ENCODE assay signal across 14 cellular contexts in genomic region chr1:145981299-145981600, GRCh38. TPM values are rescaled to one million over a fixed set of nuclear protein-coding genes. Genes with fewer than 3 reads are reported as not detected.
DNase-seq lines count a peak whose midpoint lies in the region; ATAC-seq and TF ChIP-seq lines count a peak whose summit lies in the region.
"Had no signal": no experiment of that assay in that cellular context is flagged by ENCODE, and none has a peak within 500 bp of the region (broad histone marks: within the 10 kb centered on the region; RNA-seq: fewer than 3 reads in every experiment).

No MANE protein-coding gene starts in this region.

- TF ChIP-seq POLR2A in uterus (IDR thresholded peaks at IDR 0.05), result no peak

- ATAC-seq in HG02852 (IDR thresholded peaks at IDR 0.05; ENCODE audit: unreplicated experiment) (no peak), HG03457 (IDR thresholded peaks at IDR 0.05; ENCODE audit: unreplicated experiment) (no peak)
- ATAC-seq: activated CD4-positive, CD25-positive, alpha-beta regulatory T cell treated with anti-CD3 and anti-CD28 coated beads, Interleukin-2, amount 50 U/mL, for 24 hours had no signal

- DNase-seq in cardiac muscle cell (ENCODE audit: low read depth in 1 of 2, low spot score in 1 of 2) (no peak), cardiac septum (ENCODE audit: low spot score) (no peak), uterus (peak; percentile 9 to 27), Karpas-422 (no peak)
- DNase-seq in effector memory CD4-positive, alpha-beta T cell, result no peak
- DNase-seq: activated naive CD4-positive, alpha-beta T cell treated with anti-CD3 and anti-CD28 coated beads for 36 hours; AML-193; immature natural killer cell; naive B cell; SW 1271 had no signal

- no peak overlapping the region for H2AFZ ChIP-seq in Karpas-422 (ENCODE audit: low read length)

- no peaks in the 10 kb centered on the region for H3K79me2 ChIP-seq in Karpas-422 (ENCODE audit: low read length)

- H3K27ac ChIP-seq in cardiac muscle cell (peak overlapping the region; percentile 94), neutrophil (peak overlapping the region; percentile 99), uterus (peak overlapping the region; percentile 96 to 100), Karpas-422 (ENCODE audit: low read length) (no peak overlapping the region)
- peak overlapping the region; percentile 33 for H3K27ac ChIP-seq in effector memory CD4-positive, alpha-beta T cell (ENCODE audit: insufficient read depth, low read length, poor library complexity, severe bottlenecking)

- intact Hi-C loops in cardiac septum (cut with DNase I) (no loop called here), uterus (cut with DNase I; ENCODE audit: low total_unique reads) (no loop called here)

- H3K9ac ChIP-seq in Karpas-422 (ENCODE audit: low read length), result no peak overlapping the region

- H4K20me1 ChIP-seq in Karpas-422 (ENCODE audit: insufficient read depth, low read depth, low read length), result no peaks in the 10 kb centered on the region

- no peaks in the 10 kb centered on the region for H3K36me3 ChIP-seq in cardiac muscle cell
- no peaks in the 10 kb centered on the region for H3K36me3 ChIP-seq in effector memory CD4-positive, alpha-beta T cell (ENCODE audit: control insufficient read depth, insufficient read depth, low read length)
- H3K36me3 ChIP-seq in neutrophil, result no peaks in the 10 kb centered on the region
- no peaks in the 10 kb centered on the region for H3K36me3 ChIP-seq in uterus
- H3K36me3 ChIP-seq in Karpas-422 (ENCODE audit: insufficient read depth, low read length), result no peaks in the 10 kb centered on the region

- H3K4me3 ChIP-seq in cardiac muscle cell (no peak overlapping the region), neutrophil (ENCODE audit: low read depth in 1 of 2, low read length in 1 of 2) (peak overlapping the region in 1 of 2 experiments; percentile 52), uterus (no peak overlapping the region), Karpas-422 (ENCODE audit: low read length) (no peak overlapping the region)
- no peak overlapping the region for H3K4me3 ChIP-seq in effector memory CD4-positive, alpha-beta T cell (ENCODE audit: insufficient read depth, low read depth, low read length, poor library complexity, severe bottlenecking)

- no peak overlapping the region for H3K4me2 ChIP-seq in Karpas-422 (ENCODE audit: low read depth, low read length, poor library complexity, severe bottlenecking)

- H3K9me2 ChIP-seq in Karpas-422 (replicated peaks; ENCODE audit: insufficient read depth, low read length), result no peaks in the 10 kb centered on the region

- TF ChIP-seq CTCF in cardiac muscle cell (IDR thresholded peaks at IDR 0.05; ENCODE audit: low read depth, low read length), result no peak
- TF ChIP-seq CTCF in neutrophil (IDR thresholded peaks at IDR 0.05), result no peak
- TF ChIP-seq CTCF in uterus (IDR thresholded peaks at IDR 0.05), result no peak

- H3K4me1 ChIP-seq in cardiac muscle cell (ENCODE audit: low read depth), result peaks cover 70% of the 10 kb centered on the region
- H3K4me1 ChIP-seq in effector memory CD4-positive, alpha-beta T cell (ENCODE audit: control insufficient read depth, insufficient read depth, low read length, poor library complexity, severe bottlenecking), result peaks cover 87% of the 10 kb centered on the region
- H3K4me1 ChIP-seq in neutrophil (ENCODE audit: control insufficient read depth in 1 of 2, insufficient read depth in 1 of 2, low read depth in 1 of 2, low read length in 1 of 2), result peaks cover 91 to 92% of the 10 kb centered on the region in 2 experiments
- peaks cover 12 to 31% of the 10 kb centered on the region in 2 donors for H3K4me1 ChIP-seq in uterus
- peaks cover 45% of the 10 kb centered on the region for H3K4me1 ChIP-seq in Karpas-422 (ENCODE audit: low read length)

- H3K27me3 ChIP-seq in cardiac muscle cell (no peaks in the 10 kb centered on the region), neutrophil (no peaks in the 10 kb centered on the region), uterus (no peaks in the 10 kb centered on the region), Karpas-422 (ENCODE audit: low read length) (no peaks in the 10 kb centered on the region)
- no peaks in the 10 kb centered on the region for H3K27me3 ChIP-seq in effector memory CD4-positive, alpha-beta T cell (replicated peaks; ENCODE audit: control insufficient read depth, insufficient read depth, low read length, poor library complexity, severe bottlenecking)

- H3K9me3 ChIP-seq in cardiac muscle cell (ENCODE audit: low read depth), result no peaks in the 10 kb centered on the region
- no peaks in the 10 kb centered on the region for H3K9me3 ChIP-seq in effector memory CD4-positive, alpha-beta T cell (ENCODE audit: control insufficient read depth, low read length)
- H3K9me3 ChIP-seq in neutrophil, result no peaks in the 10 kb centered on the region
- no peaks in the 10 kb centered on the region for H3K9me3 ChIP-seq in uterus
- H3K9me3 ChIP-seq in Karpas-422 (ENCODE audit: low read length), result no peaks in the 10 kb centered on the region

RNA-seq across cellular contexts. Expression of gene TXNIP, which starts 15.1 kb away (rescaled TPM):
- total RNA-seq in cardiac muscle cell, result 190 and 260 TPM in 2 replicates
- 172 and 303 TPM in 2 replicates for polyA plus RNA-seq in cardiac muscle cell
- total RNA-seq in cardiac septum, result 689 TPM
- total RNA-seq in uterus, result 1,000 to 10,000 TPM in 3 of 4 donors, 100 to 1,000 TPM in 1; 731 to 1,940 (median 1,478) TPM
- total RNA-seq in Karpas-422 (2014; rRNA removed; shearing (Covaris generic); ENCODE audit: low replicate concordance), result 130 and 269 TPM in 2 replicates

RNA-seq across cellular contexts. Expression of gene POLR3GL, which starts 16.8 kb away (rescaled TPM):
- 20.6 and 43.4 TPM in 2 replicates for total RNA-seq in cardiac muscle cell
- polyA plus RNA-seq in cardiac muscle cell, result 65.1 and 88.2 TPM in 2 replicates
- 36.8 TPM for total RNA-seq in cardiac septum
- total RNA-seq in uterus, result 10 to 100 TPM in 2 of 4 donors, 1 to 10 TPM in 2; 3.3 to 28.1 (median 8.6) TPM
- total RNA-seq in Karpas-422 (2014; rRNA removed; shearing (Covaris generic); ENCODE audit: low replicate concordance), result 34.7 and 42.3 TPM in 2 replicates

RNA-seq across cellular contexts. Expression of gene ANKRD34A, which starts 16.9 kb away (rescaled TPM):
- total RNA-seq in cardiac muscle cell (4.3 and 5.7 TPM in 2 replicates), cardiac septum (2.9 TPM), uterus (1 to 10 TPM in 1 of 4 donors, under 1 TPM in 3; 0.26 to 5.0 (median 0.61) TPM)
- polyA plus RNA-seq in cardiac muscle cell, result 2.7 and 5.4 TPM in 2 replicates
- 9.0 and 21.5 TPM in 2 replicates for total RNA-seq in Karpas-422 (2014; rRNA removed; shearing (Covaris generic); ENCODE audit: low replicate concordance)

RNA-seq across cellular contexts. Expression of gene LIX1L, which starts 23.4 kb away (rescaled TPM):
- total RNA-seq in cardiac muscle cell (33.4 and 39.2 TPM in 2 replicates), cardiac septum (25.6 TPM), uterus (10 to 100 TPM; 12.3 to 69.0 (median 32.2) TPM)
- polyA plus RNA-seq in cardiac muscle cell, result 46.4 and 59.0 TPM in 2 replicates
- 35.8 and 49.4 TPM in 2 replicates for total RNA-seq in Karpas-422 (2014; rRNA removed; shearing (Covaris generic); ENCODE audit: low replicate concordance)

RNA-seq across cellular contexts. Expression of gene HJV, which starts 40.3 kb away (rescaled TPM):
- total RNA-seq in cardiac muscle cell, result 0.18 TPM in 1 of 2 replicates, not detected in the other
- not detected in 2 replicates for polyA plus RNA-seq in cardiac muscle cell
- 73.8 TPM for total RNA-seq in cardiac septum
- total RNA-seq in uterus, result not detected
- total RNA-seq in Karpas-422 (2014; rRNA removed; shearing (Covaris generic); ENCODE audit: low replicate concordance), result not detected in 2 replicates
- total RNA-seq: activated naive CD4-positive, alpha-beta T cell treated with anti-CD3 and anti-CD28 coated beads for 36 hours had no signal
- polyA plus RNA-seq: immature natural killer cell had no signal

Comparison
In these comparisons a context has a peak if more than half of its experiments do, and no peak if none do; other contexts are left out.
1. DNase-seq: peak in uterus (2 of 2); none in cardiac muscle cell (0 of 2), cardiac septum (single experiment), effector memory CD4-positive, alpha-beta T cell (0 of 3) and Karpas-422 (single experiment).